Comparison of ENCODE assay signal across 16 cellular contexts in the genomic region with DNA sequence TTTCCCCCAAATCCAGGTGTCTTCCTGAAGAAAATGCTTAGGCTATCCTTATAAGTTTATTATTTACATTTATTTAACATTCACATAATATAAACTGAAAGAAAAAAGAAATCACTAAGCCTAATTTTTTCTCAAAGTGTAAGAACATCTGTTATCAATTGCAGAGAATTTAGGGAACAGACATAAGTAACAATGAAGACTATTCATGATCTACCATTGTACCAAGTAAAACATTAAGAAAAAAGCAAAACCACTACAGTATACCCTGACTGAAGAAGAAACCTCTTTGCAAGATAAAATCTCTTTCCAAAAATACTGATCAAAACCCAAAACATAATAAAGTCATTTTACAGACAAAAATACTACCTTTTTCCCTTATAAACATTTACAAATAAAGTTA.
DNase-seq lines count a peak whose midpoint lies in the region; ATAC-seq, FAIRE-seq and TF ChIP-seq lines count a peak whose summit lies in the region.
"Had no signal": no experiment of that assay in that cellular context is flagged by ENCODE, and none has a peak within 500 bp of the region (broad histone marks: within the 10 kb centered on the region; RNA-seq: fewer than 3 reads in every experiment).

No MANE protein-coding gene starts in this region.

- POLR2A ChIA-PET in SK-N-SH (lab: Yijun Ruan, JAX): no interaction called here

- no peaks in the 10 kb centered on the region for H3K27me3 Mint-ChIP-seq in osteocyte (ENCODE audit: unreplicated experiment)
- H3K27me3 Mint-ChIP-seq: CD4-positive, CD25-positive, alpha-beta regulatory T cell had no signal

- FAIRE-seq in endometrium (lab: Jason Lieb, UNC): peak; percentile 92
- FAIRE-seq: GM12878, H1 had no signal

- H3K9ac ChIP-seq in SK-N-SH: no peak overlapping the region
- H3K9ac ChIP-seq: BLaER1 treated with 17β-estradiol and CSF1 and Interleukin-3, amounts not matched to agents 10 nM and 100 nM had no signal

- H3K9me3 ChIP-seq in SK-N-SH (no peaks in the 10 kb centered on the region), MG63 (no peaks in the 10 kb centered on the region)
- H3K9me3 ChIP-seq: BLaER1 treated with 17β-estradiol and CSF1 and Interleukin-3, amounts not matched to agents 10 nM and 100 nM had no signal

- peaks cover 7% of the 10 kb centered on the region for H3F3A ChIP-seq in SK-N-SH (replicated peaks; ENCODE audit: insufficient read depth)

- peak overlapping the region in 1 of 2 experiments; percentile 11; a peak in 1 of 4 replicates for H3K27ac ChIP-seq in SK-N-SH (ENCODE audit: low read depth in 2 of 2, low read length in 1 of 2)
- H3K27ac ChIP-seq: 22Rv1; BLaER1 treated with 17β-estradiol and CSF1 and Interleukin-3, amounts not matched to agents 10 nM and 100 nM had no signal

- DNase-seq in SK-N-SH (no peak), fibroblast of villous mesenchyme (ENCODE audit: low read depth) (peak; percentile 8), osteocyte (ENCODE audit: extremely low spot score, unreplicated experiment) (no peak), DMS 273 (lab: John Stamatoyannopoulos, UW; ENCODE audit: unreplicated experiment) (no peak), SKM-1 treated with dmso at 0.1 percent for 144 hours (lab: John Stamatoyannopoulos, UW; ENCODE audit: unreplicated experiment) (no peak), MG63 (no peak)
- DNase-seq: CD4-positive, CD25-positive, alpha-beta regulatory T cell; DMS 273 treated with DMSO at 0.1 percent for 48 hours; DMS79 had no signal

- CTCF ChIA-PET in SK-N-SH (lab: Yijun Ruan, JAX): no interaction called here

- H3K27ac Mint-ChIP-seq in osteocyte (ENCODE audit: unreplicated experiment): peak overlapping the region; percentile 31
- H3K27ac Mint-ChIP-seq: CD4-positive, CD25-positive, alpha-beta regulatory T cell had no signal

- H3K27me3 ChIP-seq in SK-N-SH (ENCODE audit: insufficient read depth) (no peaks in the 10 kb centered on the region), MG63 (no peaks in the 10 kb centered on the region)
- H3K27me3 ChIP-seq: BLaER1 treated with 17β-estradiol and CSF1 and Interleukin-3, amounts not matched to agents 10 nM and 100 nM had no signal

- no peaks in the 10 kb centered on the region for H3K4me1 ChIP-seq in SK-N-SH (ENCODE audit: control insufficient read depth in 1 of 2, insufficient read depth in 2 of 2, low read depth in 1 of 2, low read length in 1 of 2)

- H3K4me1 Mint-ChIP-seq in osteocyte (ENCODE audit: unreplicated experiment): peaks cover 4% of the 10 kb centered on the region

- no peak overlapping the region for H2AFZ ChIP-seq in SK-N-SH (ENCODE audit: low read depth)

- no peak overlapping the region for H3K4me3 Mint-ChIP-seq in osteocyte (ENCODE audit: unreplicated experiment)
- H3K4me3 Mint-ChIP-seq: CD4-positive, CD25-positive, alpha-beta regulatory T cell had no signal

- TF ChIP-seq CTCF in SK-N-SH (IDR thresholded peaks at IDR 0.05): no peak
- no peak for TF ChIP-seq CTCF in fibroblast of villous mesenchyme (IDR thresholded peaks at IDR 0.05; ENCODE audit: insufficient read depth, low read depth, low read length)
- TF ChIP-seq CTCF in osteocyte (IDR thresholded peaks at IDR 0.05): no peak

- TF ChIP-seq EP300 in SK-N-SH (IDR thresholded peaks at IDR 0.05; ENCODE audit: borderline replicate concordance in 1 of 2, low read depth in 1 of 2, low read length in 1 of 2): no peak

- ATAC-seq in SK-N-SH treated with all-trans-retinoic acid at 6 μM for 48 hours: no peak
- ATAC-seq: GM12878, HCT116 had no signal

- no peak for TF ChIP-seq RAD21 in SK-N-SH (IDR thresholded peaks at IDR 0.05; ENCODE audit: low read length)

- H3K36me3 ChIP-seq in SK-N-SH (replicated peaks in 1 of 2; ENCODE audit: control insufficient read depth in 1 of 2, insufficient read depth in 2 of 2, low read length in 1 of 2) (peaks cover 29 to 86% of the 10 kb centered on the region in 2 experiments), MG63 (peaks cover 40% of the 10 kb centered on the region)

- H3K9me2 ChIP-seq in SK-N-SH: no peaks in the 10 kb centered on the region

- no peak overlapping the region for H3K4me2 ChIP-seq in SK-N-SH
- H3K4me2 ChIP-seq: BLaER1 treated with 17β-estradiol and CSF1 and Interleukin-3, amounts not matched to agents 10 nM and 100 nM had no signal

- H3K9me3 Mint-ChIP-seq in osteocyte (ENCODE audit: unreplicated experiment): no peaks in the 10 kb centered on the region
- H3K9me3 Mint-ChIP-seq: CD4-positive, CD25-positive, alpha-beta regulatory T cell had no signal

- peaks cover 63% of the 10 kb centered on the region for H3K36me3 Mint-ChIP-seq in osteocyte (ENCODE audit: unreplicated experiment)

- peaks cover 26% of the 10 kb centered on the region for H3K79me2 ChIP-seq in SK-N-SH (ENCODE audit: insufficient read depth)

- no peaks in the 10 kb centered on the region for H4K20me1 ChIP-seq in SK-N-SH (ENCODE audit: insufficient read depth)

- H3K4me3 ChIP-seq in SK-N-SH (ENCODE audit: low read depth in 2 of 2, low read length in 1 of 2) (no peak overlapping the region), fibroblast of villous mesenchyme (ENCODE audit: low read depth, low read length) (no peak overlapping the region), MG63 (no peak overlapping the region)
- H3K4me3 ChIP-seq: BLaER1 treated with 17β-estradiol and CSF1 and Interleukin-3, amounts not matched to agents 10 nM and 100 nM; GM12878 had no signal

TF ChIP-seq in SK-N-SH, 30 proteins besides CTCF, POLR2A, EP300 and RAD21:
- TF ChIP-seq TCF12 (IDR thresholded peaks at IDR 0.05) (0 out of 2 replicates have a peak, but pooled peaks have one; percentile 7), POLR2AphosphoS5 (IDR thresholded peaks at IDR 0.05; ENCODE audit: low read depth, low read length) (no peak), EZH2phosphoT487 (IDR thresholded peaks at IDR 0.05; ENCODE audit: borderline replicate concordance, low read depth) (no peak), MXI1 (IDR thresholded peaks at IDR 0.05; ENCODE audit: low read depth, low read length) (no peak)

TF ChIP-seq in SK-N-SH treated with all-trans-retinoic acid at 6 μM for 48 hours, 23 proteins besides CTCF, POLR2A, EP300 and RAD21 (continues in another document):
- TF ChIP-seq ARNTL (CRISPR knock-in tag; IDR thresholded peaks at IDR 0.05; ENCODE audit: borderline replicate concordance, low read depth) (no peak), ZNF70 (CRISPR knock-in tag; IDR thresholded peaks at IDR 0.05) (no peak), ZFP3 (CRISPR knock-in tag; IDR thresholded peaks at IDR 0.05) (no peak), CSDC2 (CRISPR knock-in tag; IDR thresholded peaks at IDR 0.05) (no peak), GLIS3 (CRISPR knock-in tag; IDR thresholded peaks at IDR 0.05) (no peak), OSR1 (CRISPR knock-in tag; IDR thresholded peaks at IDR 0.05) (no peak), ZNF565 (CRISPR knock-in tag; conservative IDR thresholded peaks at IDR 0.05; ENCODE audit: low read depth) (no peak), PPARA (CRISPR knock-in tag; IDR thresholded peaks at IDR 0.05; ENCODE audit: borderline replicate concordance) (no peak), RARB (CRISPR knock-in tag; IDR thresholded peaks at IDR 0.05) (no peak), SNAI2 (CRISPR knock-in tag; IDR thresholded peaks at IDR 0.05) (no peak), ZFP30 (CRISPR knock-in tag; IDR thresholded peaks at IDR 0.05) (no peak), ESRRG (CRISPR knock-in tag; IDR thresholded peaks at IDR 0.05) (no peak), ZNF8 (CRISPR knock-in tag; IDR thresholded peaks at IDR 0.05) (no peak), ZC3H10 (CRISPR knock-in tag; IDR thresholded peaks at IDR 0.05) (no peak)
- TF ChIP-seq, protein P1, sequence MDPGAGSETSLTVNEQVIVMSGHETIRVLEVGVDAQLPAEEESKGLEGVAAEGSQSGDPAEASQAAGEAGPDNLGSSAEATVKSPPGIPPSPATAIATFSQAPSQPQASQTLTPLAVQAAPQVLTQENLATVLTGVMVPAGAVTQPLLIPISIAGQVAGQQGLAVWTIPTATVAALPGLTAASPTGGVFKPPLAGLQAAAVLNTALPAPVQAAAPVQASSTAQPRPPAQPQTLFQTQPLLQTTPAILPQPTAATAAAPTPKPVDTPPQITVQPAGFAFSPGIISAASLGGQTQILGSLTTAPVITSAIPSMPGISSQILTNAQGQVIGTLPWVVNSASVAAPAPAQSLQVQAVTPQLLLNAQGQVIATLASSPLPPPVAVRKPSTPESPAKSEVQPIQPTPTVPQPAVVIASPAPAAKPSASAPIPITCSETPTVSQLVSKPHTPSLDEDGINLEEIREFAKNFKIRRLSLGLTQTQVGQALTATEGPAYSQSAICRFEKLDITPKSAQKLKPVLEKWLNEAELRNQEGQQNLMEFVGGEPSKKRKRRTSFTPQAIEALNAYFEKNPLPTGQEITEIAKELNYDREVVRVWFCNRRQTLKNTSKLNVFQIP (CRISPR knock-in tag; IDR thresholded peaks at IDR 0.05; ENCODE audit: borderline replicate concordance, low read depth): no peak
- TF ChIP-seq, protein P2, sequence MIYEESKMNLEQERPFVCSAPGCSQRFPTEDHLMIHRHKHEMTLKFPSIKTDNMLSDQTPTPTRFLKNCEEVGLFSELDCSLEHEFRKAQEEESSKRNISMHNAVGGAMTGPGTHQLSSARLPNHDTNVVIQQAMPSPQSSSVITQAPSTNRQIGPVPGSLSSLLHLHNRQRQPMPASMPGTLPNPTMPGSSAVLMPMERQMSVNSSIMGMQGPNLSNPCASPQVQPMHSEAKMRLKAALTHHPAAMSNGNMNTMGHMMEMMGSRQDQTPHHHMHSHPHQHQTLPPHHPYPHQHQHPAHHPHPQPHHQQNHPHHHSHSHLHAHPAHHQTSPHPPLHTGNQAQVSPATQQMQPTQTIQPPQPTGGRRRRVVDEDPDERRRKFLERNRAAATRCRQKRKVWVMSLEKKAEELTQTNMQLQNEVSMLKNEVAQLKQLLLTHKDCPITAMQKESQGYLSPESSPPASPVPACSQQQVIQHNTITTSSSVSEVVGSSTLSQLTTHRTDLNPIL (CRISPR knock-in tag; IDR thresholded peaks at IDR 0.05; ENCODE audit: low read depth): no peak
- TF ChIP-seq, protein P3, sequence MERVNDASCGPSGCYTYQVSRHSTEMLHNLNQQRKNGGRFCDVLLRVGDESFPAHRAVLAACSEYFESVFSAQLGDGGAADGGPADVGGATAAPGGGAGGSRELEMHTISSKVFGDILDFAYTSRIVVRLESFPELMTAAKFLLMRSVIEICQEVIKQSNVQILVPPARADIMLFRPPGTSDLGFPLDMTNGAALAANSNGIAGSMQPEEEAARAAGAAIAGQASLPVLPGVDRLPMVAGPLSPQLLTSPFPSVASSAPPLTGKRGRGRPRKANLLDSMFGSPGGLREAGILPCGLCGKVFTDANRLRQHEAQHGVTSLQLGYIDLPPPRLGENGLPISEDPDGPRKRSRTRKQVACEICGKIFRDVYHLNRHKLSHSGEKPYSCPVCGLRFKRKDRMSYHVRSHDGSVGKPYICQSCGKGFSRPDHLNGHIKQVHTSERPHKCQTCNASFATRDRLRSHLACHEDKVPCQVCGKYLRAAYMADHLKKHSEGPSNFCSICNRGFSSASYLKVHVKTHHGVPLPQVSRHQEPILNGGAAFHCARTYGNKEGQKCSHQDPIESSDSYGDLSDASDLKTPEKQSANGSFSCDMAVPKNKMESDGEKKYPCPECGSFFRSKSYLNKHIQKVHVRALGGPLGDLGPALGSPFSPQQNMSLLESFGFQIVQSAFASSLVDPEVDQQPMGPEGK (CRISPR knock-in tag; IDR thresholded peaks at IDR 0.05; ENCODE audit: borderline replicate concordance): no peak
